12 cellular contexts compared by ENCODE assay signal in the genomic region with DNA sequence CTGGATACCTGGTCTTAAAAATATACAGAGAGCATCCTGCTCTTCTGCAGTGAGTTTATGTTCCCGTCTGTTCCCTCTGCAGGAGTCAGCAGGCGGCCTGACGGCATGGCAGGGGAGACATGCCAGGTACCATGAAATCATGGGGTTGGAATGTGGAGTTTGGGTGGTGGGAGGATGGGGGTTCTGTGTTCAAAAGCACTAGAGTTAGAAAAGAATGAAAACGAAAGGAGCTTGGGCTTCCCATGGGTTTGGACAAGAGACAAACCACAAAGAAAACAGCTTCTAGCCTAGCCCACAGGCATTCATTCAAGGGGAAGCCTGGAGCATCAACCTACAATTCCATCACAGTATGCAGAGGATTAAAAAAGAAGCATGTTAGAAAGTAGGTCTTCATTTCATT. TPM values are rescaled to one million over a fixed set of nuclear protein-coding genes. Genes with fewer than 3 reads are reported as not detected.
A peak's percentile ranks its signal among the peaks of the same experiment; 100 is the strongest.
DNase-seq lines count a peak whose midpoint lies in the region; ATAC-seq and TF ChIP-seq lines count a peak whose summit lies in the region.
"Had no signal": no experiment of that assay in that cellular context is flagged by ENCODE, and none has a peak within 500 bp of the region (broad histone marks: within the 10 kb centered on the region; RNA-seq: fewer than 3 reads in every experiment).

No MANE protein-coding gene starts in this region.

- no peaks in the 10 kb centered on the region for H3K9me3 ChIP-seq in AG04450 (ENCODE audit: control insufficient read depth, insufficient read depth, low read length)

- H3K27me3 ChIP-seq in AG04450 (ENCODE audit: control insufficient read depth, insufficient read depth, low read length): no peaks in the 10 kb centered on the region

- peak overlapping the region; percentile 46 for H3K4me3 ChIP-seq in AG04450 (ENCODE audit: low read depth, low read length)
- peak overlapping the region in 1 of 2 donors; percentile 26 for H3K4me3 ChIP-seq in cardiac fibroblast (replicated peaks in 1 of 2; ENCODE audit: low read depth in 2 of 2, low read length in 2 of 2)

- TF ChIP-seq CTCF in AG04450 (IDR thresholded peaks at IDR 0.05; ENCODE audit: low read depth, low read length): no peak
- no peak for TF ChIP-seq CTCF in cardiac fibroblast (IDR thresholded peaks at IDR 0.05; ENCODE audit: low read depth, low read length)

- POLR2A ChIA-PET in AG04450 (lab: Yijun Ruan, JAX): interaction anchor here (1.1 kb wide), 1 partner anchor 55 kb away, joined by 3 read pairs; no protein-coding TSS in a partner anchor

- H3K27ac ChIP-seq in AG04450 (ENCODE audit: low read depth, low read length): no peak overlapping the region
- H3K27ac ChIP-seq: VCaP had no signal

- DNase-seq in AG04450 (ENCODE audit: low read depth, low spot score) (peak; percentile 82), cardiac fibroblast (ENCODE audit: low read depth in 2 of 2) (peak; percentile 93 to 95), lung microvascular endothelial cell (ENCODE audit: low read depth in 2 of 2) (peak; percentile 18 to 22)
- DNase-seq: activated naive CD8-positive, alpha-beta T cell treated with anti-CD3 and anti-CD28 coated beads, Interleukin-2, amount 10 ng/mL, durations not matched to agents 7 days and 5 days; CD4-positive, alpha-beta T cell; stimulated activated CD4-positive, alpha-beta T cell treated with anti-CD3 and anti-CD28 coated beads, Interleukin-2, amount 100 ng/mL, for 48 hours had no signal

- ATAC-seq in GM21526 (IDR thresholded peaks at IDR 0.05; ENCODE audit: low FRiP score, unreplicated experiment) (no peak), HG02970 (IDR thresholded peaks at IDR 0.05; ENCODE audit: low FRiP score, unreplicated experiment) (no peak), GM19035 (IDR thresholded peaks at IDR 0.05; ENCODE audit: unreplicated experiment) (no peak), HG02852 (IDR thresholded peaks at IDR 0.05; ENCODE audit: unreplicated experiment) (no peak)

- no peak for TF ChIP-seq RAD21 in Ishikawa (IDR thresholded peaks at IDR 0.05; ENCODE audit: low read depth)

- CTCF ChIA-PET in AG04450 (lab: Charles Lee): no interaction called here

- no peak for TF ChIP-seq EP300 in Ishikawa (IDR thresholded peaks at IDR 0.05; ENCODE audit: borderline replicate concordance)

TF ChIP-seq in Ishikawa, 13 proteins besides CTCF, POLR2A, EP300 and RAD21:
- TF ChIP-seq ZBTB7A (IDR thresholded peaks at IDR 0.05; ENCODE audit: low read depth) (no peak), TEAD4 (IDR thresholded peaks at IDR 0.05) (0 out of 2 replicates have a peak, but pooled peaks have one; percentile 22)

RNA-seq across cellular contexts. Expression of a gene that starts 59.9 kb away (rescaled TPM):
- polyA plus RNA-seq in AG04450 (2011; rRNA removed): 12.4 and 12.6 TPM in 2 replicates
- 22.5 and 26.1 TPM in 2 replicates for polyA minus RNA-seq in AG04450 (2011; rRNA and poly(A)+ RNA removed)
- 14.8 and 15.5 TPM in 2 replicates for total RNA-seq in lung microvascular endothelial cell

Comparison
In these comparisons a context has a peak if more than half of its experiments do, and no peak if none do; other contexts are left out.
1. DNase-seq: peak in every context shown above with its lines; median percentile 94 in cardiac fibroblast; 82 in AG04450; 20 in lung microvascular endothelial cell.